In the genomic region with DNA sequence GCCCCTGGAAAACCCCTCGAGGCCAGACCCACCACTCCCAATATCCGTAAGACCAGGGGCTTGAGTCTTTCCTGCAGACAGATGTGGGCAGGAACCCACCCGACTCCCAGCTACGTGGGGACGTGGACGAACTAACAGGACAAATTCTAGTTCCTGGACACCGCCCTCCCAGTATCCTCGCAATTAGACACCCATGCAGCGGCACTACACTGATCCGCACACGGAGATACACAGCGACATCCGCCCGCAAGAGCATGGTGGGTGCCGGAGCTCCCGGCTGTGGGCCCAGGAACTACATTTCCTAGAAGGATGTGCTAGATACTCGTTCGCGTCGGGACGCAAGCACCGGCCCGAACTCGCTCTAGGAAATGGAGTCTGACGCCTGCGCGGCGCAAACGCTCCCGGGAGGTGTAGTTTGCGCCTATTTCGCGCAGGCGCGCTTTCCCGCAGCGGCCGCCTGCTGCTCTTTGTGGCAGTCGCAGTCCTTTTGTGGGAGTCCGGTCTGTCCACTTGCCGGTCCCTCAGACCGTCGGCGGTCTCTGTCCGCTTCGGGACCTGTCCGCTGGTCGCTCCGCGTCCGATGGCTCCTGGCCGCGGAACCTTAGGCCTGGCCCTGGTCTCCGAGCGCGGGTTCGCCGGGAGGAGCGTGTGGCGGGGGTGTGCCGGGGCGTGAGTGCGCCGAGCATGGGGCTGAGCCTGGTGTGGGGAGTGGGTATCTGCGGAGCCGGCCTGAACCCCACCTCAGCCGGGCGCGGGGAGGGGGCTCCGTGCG, we compare ENCODE assay signal across 8 cellular contexts. TPM values are rescaled to one million over a fixed set of nuclear protein-coding genes. Genes with fewer than 3 reads are reported as not detected.
DNase-seq lines count a peak whose midpoint lies in the region; ATAC-seq and TF ChIP-seq lines count a peak whose summit lies in the region.

A gene (plus strand): TSS at position 447 of the 772 bp plus-strand sequence. CDS start 478 bp downstream, outside the sequence.

- POLR2A ChIA-PET in naive thymus-derived CD8-positive, alpha-beta T cell (lab: Charles Lee) = interaction anchor here (0.6 to 3.5 kb wide), 12 partner anchors 10 to 179 kb away, joined by 3 to 20 read pairs (median 4); a partner anchor contains a TSS

- H3K27ac ChIP-seq in KMS-11 = peak within 1 kb of the TSS; percentile 28
- H3K27ac ChIP-seq in RWPE2 (ENCODE audit: poor library complexity, severe bottlenecking) = no peak within 1 kb of the TSS

- peak within 1 kb of the TSS; percentile 73 for H3K4me2 ChIP-seq in KMS-11

- ATAC-seq in GM21423 (IDR thresholded peaks at IDR 0.05; ENCODE audit: unreplicated experiment) (peak; percentile 82), RWPE2 (ENCODE audit: low read depth) (peak; percentile 92)
- peak; percentile 96 to 97 for ATAC-seq in naive thymus-derived CD8-positive, alpha-beta T cell
- peak; percentile 91 for ATAC-seq in stimulated activated memory B cell treated with anti-CD40 and anti-IgM and Interleukin-4, amounts not matched to agents 10 μg/mL and 1 μg/mL and 100 μg/mL, for 72 hours

- no peaks in the 10 kb centered on the region for H3K27me3 Mint-ChIP-seq in naive thymus-derived CD8-positive, alpha-beta T cell
- H3K27me3 Mint-ChIP-seq in stimulated activated memory B cell treated with anti-CD40 and anti-IgM and Interleukin-4, amounts not matched to agents 10 μg/mL and 1 μg/mL and 100 μg/mL, for 72 hours = no peaks in the 10 kb centered on the region

- peaks cover 4% of the 10 kb centered on the region for H3K4me1 ChIP-seq in KMS-11 (ENCODE audit: low read depth, poor library complexity, severe bottlenecking)
- H3K4me1 ChIP-seq in RWPE2 (ENCODE audit: insufficient read depth, poor library complexity, severe bottlenecking) = no peaks in the 10 kb centered on the region

- TF ChIP-seq CTCF in KMS-11 (conservative IDR thresholded peaks at IDR 0.05; ENCODE audit: low read depth, low read length) = no peak
- no peak for TF ChIP-seq CTCF in RWPE2 (IDR thresholded peaks at IDR 0.05; ENCODE audit: poor library complexity, severe bottlenecking)
- TF ChIP-seq CTCF in fibroblast of pulmonary artery (IDR thresholded peaks at IDR 0.05; ENCODE audit: low read length, missing control alignments) = no peak

- no peaks in the 10 kb centered on the region for H3K9me3 ChIP-seq in RWPE2 (ENCODE audit: severe bottlenecking)

- H3K9me3 Mint-ChIP-seq in naive thymus-derived CD8-positive, alpha-beta T cell = peaks cover 0 to 3% (median 0%) of the 10 kb centered on the region in 9 donors
- peaks cover 2% of the 10 kb centered on the region for H3K9me3 Mint-ChIP-seq in stimulated activated memory B cell treated with anti-CD40 and anti-IgM and Interleukin-4, amounts not matched to agents 10 μg/mL and 1 μg/mL and 100 μg/mL, for 72 hours

- H3K27me3 ChIP-seq in KMS-11 (ENCODE audit: insufficient read depth, low read depth) (no peaks in the 10 kb centered on the region), RWPE2 (ENCODE audit: insufficient read depth, poor library complexity, severe bottlenecking) (no peaks in the 10 kb centered on the region)

- H3K4me1 Mint-ChIP-seq in naive thymus-derived CD8-positive, alpha-beta T cell = peaks cover 21 to 46% (median 41%) of the 10 kb centered on the region in 4 donors
- peaks cover 41% of the 10 kb centered on the region for H3K4me1 Mint-ChIP-seq in stimulated activated memory B cell treated with anti-CD40 and anti-IgM and Interleukin-4, amounts not matched to agents 10 μg/mL and 1 μg/mL and 100 μg/mL, for 72 hours

- H4K20me1 ChIP-seq in KMS-11 (ENCODE audit: insufficient read depth) = no peaks in the 10 kb centered on the region

- H3K4me3 ChIP-seq in KMS-11 (IDR thresholded peaks at IDR 0.05; ENCODE audit: insufficient read depth, low read depth, low read length) = no peak within 1 kb of the TSS
- peak within 1 kb of the TSS; percentile 79 for H3K4me3 ChIP-seq in RWPE2 (ENCODE audit: severe bottlenecking)
- peak within 1 kb of the TSS; percentile 83 for H3K4me3 ChIP-seq in fibroblast of pulmonary artery (replicated peaks; ENCODE audit: low read depth, low read length)

- H2AFZ ChIP-seq in KMS-11 (ENCODE audit: low read depth) = peak within 1 kb of the TSS; percentile 94

- peak within 1 kb of the TSS; percentile 82 to 93 (median 91) for H3K4me3 Mint-ChIP-seq in naive thymus-derived CD8-positive, alpha-beta T cell
- peak within 1 kb of the TSS; percentile 93 for H3K4me3 Mint-ChIP-seq in stimulated activated memory B cell treated with anti-CD40 and anti-IgM and Interleukin-4, amounts not matched to agents 10 μg/mL and 1 μg/mL and 100 μg/mL, for 72 hours

- no peaks in the 10 kb centered on the region for H3K36me3 ChIP-seq in KMS-11 (ENCODE audit: insufficient read depth)
- H3K36me3 ChIP-seq in RWPE2 (ENCODE audit: low read depth) = no peaks in the 10 kb centered on the region

- peak; percentile 78 for DNase-seq in CMK (ENCODE audit: low read depth)
- no peak for DNase-seq in RWPE2 (ENCODE audit: low spot score)
- DNase-seq in activated T-helper 9 cell treated with anti-CD3 and anti-CD28 coated beads, Interleukin-2, amount 50 U/mL, for 16 hours (ENCODE audit: low read depth) = peak; percentile 75
- DNase-seq in fibroblast of pulmonary artery (ENCODE audit: low read depth) = peak; percentile 93
- DNase-seq in naive thymus-derived CD8-positive, alpha-beta T cell = peak; percentile 74 to 92 (median 82)

- peak within 1 kb of the TSS; percentile 83 for H3K9ac ChIP-seq in KMS-11

- H3K79me2 ChIP-seq in KMS-11 (ENCODE audit: insufficient read depth, low read depth) = no peaks in the 10 kb centered on the region

- peak within 1 kb of the TSS; percentile 86 to 99 (median 96) for H3K27ac Mint-ChIP-seq in naive thymus-derived CD8-positive, alpha-beta T cell
- peak within 1 kb of the TSS; percentile 88 for H3K27ac Mint-ChIP-seq in stimulated activated memory B cell treated with anti-CD40 and anti-IgM and Interleukin-4, amounts not matched to agents 10 μg/mL and 1 μg/mL and 100 μg/mL, for 72 hours

- H3K36me3 Mint-ChIP-seq in naive thymus-derived CD8-positive, alpha-beta T cell = peaks cover 0 to 5% (median 2%) of the 10 kb centered on the region in 3 donors
- no peaks in the 10 kb centered on the region for H3K36me3 Mint-ChIP-seq in stimulated activated memory B cell treated with anti-CD40 and anti-IgM and Interleukin-4, amounts not matched to agents 10 μg/mL and 1 μg/mL and 100 μg/mL, for 72 hours

RNA-seq across cellular contexts. Expression of the gene that starts here (rescaled TPM):
- 10 to 100 TPM; 12.9 to 14.5 TPM for total RNA-seq in naive thymus-derived CD8-positive, alpha-beta T cell
- 10 to 100 TPM in 1 of 3 donors, 1 to 10 TPM in 2; 6.7 to 10.7 (median 8.2) TPM for polyA plus RNA-seq in naive thymus-derived CD8-positive, alpha-beta T cell
